ENCODE assay signal across 14 cellular contexts in the genomic region with DNA sequence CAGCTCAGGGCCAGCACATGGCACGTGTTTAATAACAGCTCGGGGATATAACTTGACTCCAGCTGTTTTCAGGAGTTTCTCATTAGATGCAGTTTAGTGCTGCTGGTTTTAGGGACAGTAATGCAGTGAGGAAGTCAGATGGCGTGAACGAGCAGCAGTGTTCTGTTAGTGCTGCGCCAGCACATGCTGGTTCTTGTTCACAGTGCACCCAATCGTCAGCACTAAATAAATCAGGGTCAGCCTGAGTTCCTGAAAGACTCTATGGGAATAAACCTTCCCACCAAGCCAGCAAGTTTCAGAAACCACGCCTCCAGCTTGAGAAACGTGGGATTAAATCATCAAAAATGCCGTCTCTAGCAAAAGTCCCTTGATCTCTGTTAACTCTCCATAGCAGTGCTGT.
A peak's percentile ranks its signal among the peaks of the same experiment; 100 is the strongest.
DNase-seq lines count a peak whose midpoint lies in the region; ATAC-seq and TF ChIP-seq lines count a peak whose summit lies in the region.
"Had no signal": no experiment of that assay in that cellular context is flagged by ENCODE, and none has a peak within 500 bp of the region (broad histone marks: within the 10 kb centered on the region; RNA-seq: fewer than 3 reads in every experiment).

No MANE protein-coding gene starts in this region.

- no peaks in the 10 kb centered on the region for H3K36me3 Mint-ChIP-seq in stimulated activated effector memory CD8-positive, alpha-beta T cell treated with anti-CD3 and anti-CD28 coated beads, Interleukin-12 subunit alpha, Interleukin-12 subunit beta, amount 100 ng/mL, for 72 hours
- H3K36me3 Mint-ChIP-seq: brain, memory B cell had no signal

- no peaks in the 10 kb centered on the region for H3K36me3 ChIP-seq in BJ (ENCODE audit: control insufficient read depth, insufficient read depth, low read length)
- H3K36me3 ChIP-seq in ovary: no peaks in the 10 kb centered on the region
- H3K36me3 ChIP-seq: BLaER1 treated with 17β-estradiol and CSF1 and Interleukin-3, amounts not matched to agents 10 nM and 100 nM had no signal

- no peaks in the 10 kb centered on the region for H3K9me3 Mint-ChIP-seq in stimulated activated effector memory CD8-positive, alpha-beta T cell treated with anti-CD3 and anti-CD28 coated beads, Interleukin-12 subunit alpha, Interleukin-12 subunit beta, amount 100 ng/mL, for 72 hours
- H3K9me3 Mint-ChIP-seq: memory B cell had no signal

- peaks cover 30% of the 10 kb centered on the region for H3K4me1 Mint-ChIP-seq in stimulated activated effector memory CD8-positive, alpha-beta T cell treated with anti-CD3 and anti-CD28 coated beads, Interleukin-12 subunit alpha, Interleukin-12 subunit beta, amount 100 ng/mL, for 72 hours
- H3K4me1 Mint-ChIP-seq: brain had no signal

- no peak overlapping the region for H3K27ac ChIP-seq in ovary
- H3K27ac ChIP-seq: BLaER1 treated with 17β-estradiol and CSF1 and Interleukin-3, amounts not matched to agents 10 nM and 100 nM had no signal

- H3K4me3 Mint-ChIP-seq in stimulated activated effector memory CD8-positive, alpha-beta T cell treated with anti-CD3 and anti-CD28 coated beads, Interleukin-12 subunit alpha, Interleukin-12 subunit beta, amount 100 ng/mL, for 72 hours: no peak overlapping the region
- H3K4me3 Mint-ChIP-seq: brain, memory B cell had no signal

- peak; percentile 50 for DNase-seq in BJ (ENCODE audit: low read depth)
- peak; percentile 95 for DNase-seq in amniotic epithelial cell (ENCODE audit: low read depth)
- DNase-seq in foreskin melanocyte: peak; percentile 57
- peak; percentile 22 to 44 (median 37) for DNase-seq in ovary
- DNase-seq in UCSD-AML1 (lab: John Stamatoyannopoulos, UW; ENCODE audit: unreplicated experiment): no peak
- DNase-seq in GM19240 (ENCODE audit: insufficient read length, low spot score): no peak
- no peak for DNase-seq in DMS79 treated with DMSO at 0.1 percent for 48 hours (lab: John Stamatoyannopoulos, UW)
- no peak for DNase-seq in stimulated activated effector memory CD8-positive, alpha-beta T cell treated with anti-CD3 and anti-CD28 coated beads, Interleukin-12 subunit alpha, Interleukin-12 subunit beta, amount 100 ng/mL, for 72 hours (ENCODE audit: low spot score in 2 of 2)
- DNase-seq: GOT3, KG1, NCI-H2171 had no signal

- POLR2A ChIA-PET in BJ (lab: Charles Lee): no interaction called here

- no peak overlapping the region for H3K27ac Mint-ChIP-seq in stimulated activated effector memory CD8-positive, alpha-beta T cell treated with anti-CD3 and anti-CD28 coated beads, Interleukin-12 subunit alpha, Interleukin-12 subunit beta, amount 100 ng/mL, for 72 hours
- H3K27ac Mint-ChIP-seq: memory B cell had no signal

- H3K4me3 ChIP-seq in BJ (ENCODE audit: low read depth, low read length) (no peak overlapping the region), ovary (no peak overlapping the region)
- H3K4me3 ChIP-seq: BLaER1 treated with 17β-estradiol and CSF1 and Interleukin-3, amounts not matched to agents 10 nM and 100 nM had no signal

- TF ChIP-seq EP300 in ovary (IDR thresholded peaks at IDR 0.05): no peak

- TF ChIP-seq CTCF in BJ (IDR thresholded peaks at IDR 0.05; ENCODE audit: insufficient read depth, low read depth, low read length) (no peak), ovary (IDR thresholded peaks at IDR 0.05) (no peak)

- WGBS in ovary, 3 donors: 10 to 18% (median 15%) methylated on average over 9 of the region's 9 CpGs

- CTCF ChIA-PET in BJ (lab: Yijun Ruan, JAX): interaction anchor here (1.6 kb wide), 1 partner anchor 309 kb away, joined by 3 read pairs; no protein-coding TSS in a partner anchor

- H3K9me3 ChIP-seq in ovary: no peaks in the 10 kb centered on the region

- H3K4me1 ChIP-seq in ovary (ENCODE audit: insufficient read depth): no peaks in the 10 kb centered on the region

- intact Hi-C loops in ovary (cut with DNase I): no loop called here

- TF ChIP-seq POLR2A in ovary (IDR thresholded peaks at IDR 0.05): no peak

- ATAC-seq in stimulated activated effector memory CD8-positive, alpha-beta T cell treated with anti-CD3 and anti-CD28 coated beads, Interleukin-12 subunit alpha, Interleukin-12 subunit beta, amount 100 ng/mL, for 72 hours: no peak

- H3K27me3 ChIP-seq in BJ (ENCODE audit: control insufficient read depth, insufficient read depth, low read length): no peaks in the 10 kb centered on the region
- no peaks in the 10 kb centered on the region for H3K27me3 ChIP-seq in ovary
- H3K27me3 ChIP-seq: BLaER1 treated with 17β-estradiol and CSF1 and Interleukin-3, amounts not matched to agents 10 nM and 100 nM had no signal

Comparison
In these comparisons a context has a peak if more than half of its experiments do, and no peak if none do; other contexts are left out.
1. DNase-seq: peak in BJ (single experiment), amniotic epithelial cell (single experiment), foreskin melanocyte (single experiment) and ovary (5 of 5); none in UCSD-AML1 (single experiment), GM19240 (single experiment), DMS79 treated with DMSO at 0.1 percent for 48 hours (single experiment) and stimulated activated effector memory CD8-positive, alpha-beta T cell treated with anti-CD3 and anti-CD28 coated beads, Interleukin-12 subunit alpha, Interleukin-12 subunit beta, amount 100 ng/mL, for 72 hours (0 of 2).